ENCODE assay signal across 19 cellular contexts in genomic region chr11:9351956-9352355, GRCh38. TPM values are rescaled to one million over a fixed set of nuclear protein-coding genes. Genes with fewer than 3 reads are reported as not detected.
DNase-seq lines count a peak whose midpoint lies in the region; ATAC-seq, FAIRE-seq and TF ChIP-seq lines count a peak whose summit lies in the region.
"Had no signal": no experiment of that assay in that cellular context is flagged by ENCODE, and none has a peak within 500 bp of the region (broad histone marks: within the 10 kb centered on the region; RNA-seq: fewer than 3 reads in every experiment).

No MANE protein-coding gene starts in this region.

- H3K9ac ChIP-seq in BLaER1 treated with 17β-estradiol and CSF1 and Interleukin-3, amounts not matched to agents 10 nM and 100 nM: no peak overlapping the region; a peak in 1 of 22 replicates
- H3K9ac ChIP-seq in astrocyte (ENCODE audit: low read length) (no peak overlapping the region), mesenchymal stem cell (ENCODE audit: low read length) (no peak overlapping the region)

- H3K36me3 ChIP-seq in BLaER1 treated with 17β-estradiol and CSF1 and Interleukin-3, amounts not matched to agents 10 nM and 100 nM: no peaks in the 10 kb centered on the region
- H3K36me3 ChIP-seq in astrocyte (ENCODE audit: insufficient read depth, low read length) (no peaks in the 10 kb centered on the region), mesenchymal stem cell (ENCODE audit: control insufficient read depth in 1 of 2, insufficient read depth in 2 of 2, low read depth in 1 of 2, low read length in 2 of 2) (no peaks in the 10 kb centered on the region)
- H3K36me3 ChIP-seq: SJSA1 had no signal

- H3K27me3 ChIP-seq in BLaER1 treated with 17β-estradiol and CSF1 and Interleukin-3, amounts not matched to agents 10 nM and 100 nM: no peaks in the 10 kb centered on the region
- no peaks in the 10 kb centered on the region for H3K27me3 ChIP-seq in astrocyte (ENCODE audit: insufficient read depth, low read length)
- H3K27me3 ChIP-seq in mesenchymal stem cell (ENCODE audit: control insufficient read depth in 1 of 2, insufficient read depth in 1 of 2, low read length in 2 of 2): no peaks in the 10 kb centered on the region
- H3K27me3 ChIP-seq: SJSA1 had no signal

- H3K4me2 ChIP-seq in BLaER1 treated with 17β-estradiol and CSF1 and Interleukin-3, amounts not matched to agents 10 nM and 100 nM: peak overlapping the region in 6 of 11 experiments; percentile 12 to 37 (median 26); a peak in 5 of 22 replicates
- H3K4me2 ChIP-seq in astrocyte (ENCODE audit: low read length): no peak overlapping the region
- no peak overlapping the region for H3K4me2 ChIP-seq in mesenchymal stem cell (ENCODE audit: low read length, poor library complexity, severe bottlenecking)
- H3K4me2 ChIP-seq: A549 had no signal

- H3K4me1 ChIP-seq in BLaER1 treated with 17β-estradiol and CSF1 and Interleukin-3, amounts not matched to agents 10 nM and 100 nM: peaks cover 0 to 27% (median 13%) of the 10 kb centered on the region in 10 experiments; a peak in 11 of 20 replicates
- H3K4me1 ChIP-seq in astrocyte (ENCODE audit: insufficient read depth, low read length) (no peaks in the 10 kb centered on the region), mesenchymal stem cell (ENCODE audit: control insufficient read depth, insufficient read depth, low read depth, low read length) (no peaks in the 10 kb centered on the region)
- H3K4me1 ChIP-seq: A549, SJSA1 had no signal

- no peak overlapping the region for H2AK5ac ChIP-seq in mesenchymal stem cell (ENCODE audit: low read length, severe bottlenecking)

- no peak overlapping the region for H3K14ac ChIP-seq in mesenchymal stem cell (ENCODE audit: low read length in 2 of 2)

- H3K27me3 Mint-ChIP-seq in astrocyte (ENCODE audit: low read depth, unreplicated experiment): no peaks in the 10 kb centered on the region

- no peak for FAIRE-seq in astrocyte (lab: Jason Lieb, UNC)
- FAIRE-seq: A549, D721Med, H54 had no signal

- H4K91ac ChIP-seq in mesenchymal stem cell (ENCODE audit: low read length): no peak overlapping the region

- H3K18ac ChIP-seq in mesenchymal stem cell (ENCODE audit: low read depth in 1 of 2, low read length in 2 of 2): no peak overlapping the region

- no peak overlapping the region for H3K4me3 ChIP-seq in BLaER1 treated with 17β-estradiol and CSF1 and Interleukin-3, amounts not matched to agents 10 nM and 100 nM
- H3K4me3 ChIP-seq in astrocyte (ENCODE audit: insufficient read depth, low read depth, low read length) (no peak overlapping the region), mesenchymal stem cell (ENCODE audit: insufficient read depth in 1 of 2, low read depth in 1 of 2, low read length in 2 of 2) (no peak overlapping the region)
- H3K4me3 ChIP-seq: A549, SJSA1 had no signal

- H3K9me3 ChIP-seq in BLaER1 treated with 17β-estradiol and CSF1 and Interleukin-3, amounts not matched to agents 10 nM and 100 nM (replicated peaks in 1 of 11): no peaks in the 10 kb centered on the region; a peak in 1 of 22 replicates
- H3K9me3 ChIP-seq in astrocyte (ENCODE audit: insufficient read depth, low read depth, low read length) (no peaks in the 10 kb centered on the region), mesenchymal stem cell (ENCODE audit: control insufficient read depth, low read length) (no peaks in the 10 kb centered on the region)
- H3K9me3 ChIP-seq: A549, SJSA1 had no signal

- H2BK15ac ChIP-seq in mesenchymal stem cell (ENCODE audit: low read depth, poor library complexity, severe bottlenecking): no peak overlapping the region

- H4K8ac ChIP-seq in mesenchymal stem cell (ENCODE audit: low read length): no peak overlapping the region

- ATAC-seq in GM18519 (IDR thresholded peaks at IDR 0.05; ENCODE audit: low FRiP score, unreplicated experiment): no peak

- H3K79me2 ChIP-seq in astrocyte (ENCODE audit: insufficient read depth, low read length): no peaks in the 10 kb centered on the region

- DNase-seq in HT1080 (ENCODE audit: low read depth): peak; percentile 46
- peak; percentile 30 for DNase-seq in astrocyte (ENCODE audit: low read depth)
- DNase-seq in mesenchymal stem cell: peak; percentile 48
- no peak for DNase-seq in activated effector memory CD4-positive, alpha-beta T cell treated with anti-CD3 and anti-CD28 coated beads, Interleukin-2, amount 50 U/mL, for 16 hours
- no peak for DNase-seq in retina
- DNase-seq in activated T-cell treated with anti-CD3 and anti-CD28 coated beads, Interleukin-2, amount 50 U/mL, for 1 hour: no peak
- DNase-seq: AML-193; CD4-positive, alpha-beta memory T cell; DND-41; Kasumi-1; NCI-H1417 treated with DMSO at 0.1 percent for 48 hours; NCI-H2029 treated with DMSO at 0.1 percent for 48 hours; NCI-H524 had no signal

- no peak overlapping the region for H2BK120ac ChIP-seq in mesenchymal stem cell (ENCODE audit: low read depth, low read length)

- no peak for TF ChIP-seq CTCF in astrocyte (IDR thresholded peaks at IDR 0.05; ENCODE audit: insufficient read depth, low read depth, low read length)

- H3K4me3 Mint-ChIP-seq in astrocyte (ENCODE audit: unreplicated experiment): no peak overlapping the region
- H3K4me3 Mint-ChIP-seq: CD4-positive, alpha-beta memory T cell had no signal

- H3K27ac ChIP-seq in BLaER1 treated with 17β-estradiol and CSF1 and Interleukin-3, amounts not matched to agents 10 nM and 100 nM: peak overlapping the region in 7 of 11 experiments; percentile 33 to 79 (median 74); a peak in 13 of 22 replicates
- no peak overlapping the region for H3K27ac ChIP-seq in astrocyte (ENCODE audit: low read depth, low read length)
- no peak overlapping the region for H3K27ac ChIP-seq in mesenchymal stem cell (ENCODE audit: low read length, poor library complexity, severe bottlenecking)
- H3K27ac ChIP-seq: SJSA1 had no signal

- no peak overlapping the region for H3K4ac ChIP-seq in mesenchymal stem cell (ENCODE audit: low read depth in 1 of 2, low read length in 2 of 2)

- H2BK5ac ChIP-seq in mesenchymal stem cell (ENCODE audit: low read depth, low read length, poor library complexity, severe bottlenecking): no peak overlapping the region

- no peak overlapping the region for H3K27ac Mint-ChIP-seq in astrocyte (ENCODE audit: unreplicated experiment)
- H3K27ac Mint-ChIP-seq: CD4-positive, alpha-beta memory T cell had no signal

- no peaks in the 10 kb centered on the region for H4K20me1 ChIP-seq in BLaER1 treated with 17β-estradiol and CSF1 and Interleukin-3, amounts not matched to agents 10 nM and 100 nM
- no peaks in the 10 kb centered on the region for H4K20me1 ChIP-seq in astrocyte (ENCODE audit: insufficient read depth, low read length)

- H3K23ac ChIP-seq in mesenchymal stem cell (ENCODE audit: low read length in 2 of 2): no peak overlapping the region

- no peaks in the 10 kb centered on the region for H3K36me3 Mint-ChIP-seq in astrocyte (ENCODE audit: low read depth, unreplicated experiment)
- H3K36me3 Mint-ChIP-seq: CD4-positive, alpha-beta memory T cell had no signal

- no peak overlapping the region for H2BK12ac ChIP-seq in mesenchymal stem cell (ENCODE audit: low read length in 2 of 2)

- no peaks in the 10 kb centered on the region for H3K9me3 Mint-ChIP-seq in astrocyte (ENCODE audit: unreplicated experiment)
- H3K9me3 Mint-ChIP-seq: CD4-positive, alpha-beta memory T cell had no signal

- H3K79me1 ChIP-seq in mesenchymal stem cell (replicated peaks; ENCODE audit: low read length, poor library complexity, severe bottlenecking): no peaks in the 10 kb centered on the region

- H2AFZ ChIP-seq in astrocyte (ENCODE audit: low read depth, low read length) (no peak overlapping the region), mesenchymal stem cell (ENCODE audit: low read depth, low read length) (no peak overlapping the region)

- 89% methylated on average over 1 of the region's 1 CpG for WGBS in mesenchymal stem cell

- peaks cover 6% of the 10 kb centered on the region for H3K4me1 Mint-ChIP-seq in astrocyte (ENCODE audit: low read depth, unreplicated experiment)

RNA-seq across cellular contexts. Expression of gene IPO7, which starts 32.5 kb away (rescaled TPM):
- 95.4 and 176 TPM in 2 replicates for total RNA-seq in HT1080 (2014; rRNA removed; shearing (Covaris generic))
- 122 and 174 TPM in 2 replicates for polyA plus RNA-seq in HT1080 (2015; cell fraction: cytosol; rRNA removed)
- 169 and 202 TPM in 2 replicates for polyA plus RNA-seq in HT1080 (2015; cell fraction: nucleus; rRNA removed)
- 142 and 158 TPM in 2 replicates for total RNA-seq in astrocyte
- polyA plus RNA-seq in mesenchymal stem cell (2013, experiment 1 of 2): 63.5 TPM
- 63.4 TPM for polyA plus RNA-seq in mesenchymal stem cell (2013, experiment 2 of 2)

RNA-seq across cellular contexts. Expression of gene TMEM41B, which starts 37.6 kb away (rescaled TPM):
- total RNA-seq in HT1080 (2014; rRNA removed; shearing (Covaris generic)): 34.3 and 45.8 TPM in 2 replicates
- polyA plus RNA-seq in HT1080 (2015; cell fraction: cytosol; rRNA removed): 25.4 and 29.6 TPM in 2 replicates
- 64.6 and 80.8 TPM in 2 replicates for polyA plus RNA-seq in HT1080 (2015; cell fraction: nucleus; rRNA removed)
- total RNA-seq in astrocyte: 43.6 and 43.8 TPM in 2 replicates
- polyA plus RNA-seq in mesenchymal stem cell (2013, experiment 1 of 2): 40.9 TPM
- polyA plus RNA-seq in mesenchymal stem cell (2013, experiment 2 of 2): 42.9 TPM

Comparison
In these comparisons a context has a peak if more than half of its experiments do, and no peak if none do; other contexts are left out.
1. H3K27ac ChIP-seq: peak in BLaER1 treated with 17β-estradiol and CSF1 and Interleukin-3, amounts not matched to agents 10 nM and 100 nM (7 of 11); none in astrocyte (single experiment) and mesenchymal stem cell (single experiment).
2. H3K4me2 ChIP-seq: peak in BLaER1 treated with 17β-estradiol and CSF1 and Interleukin-3, amounts not matched to agents 10 nM and 100 nM (6 of 11); none in astrocyte (single experiment) and mesenchymal stem cell (single experiment).
3. DNase-seq: peak in HT1080 (single experiment), astrocyte (single experiment) and mesenchymal stem cell (single experiment); none in activated effector memory CD4-positive, alpha-beta T cell treated with anti-CD3 and anti-CD28 coated beads, Interleukin-2, amount 50 U/mL, for 16 hours (single experiment), retina (single experiment) and activated T-cell treated with anti-CD3 and anti-CD28 coated beads, Interleukin-2, amount 50 U/mL, for 1 hour (single experiment).